In genomic region chr15:78914027-78914764, GRCh38 we compare ENCODE assay signal across 9 cellular contexts. TPM values are rescaled to one million over a fixed set of nuclear protein-coding genes. Genes with fewer than 3 reads are reported as not detected.
DNase-seq lines count a peak whose midpoint lies in the region; ATAC-seq, FAIRE-seq and TF ChIP-seq lines count a peak whose summit lies in the region.
"Had no signal": no experiment of that assay in that cellular context is flagged by ENCODE, and none has a peak within 500 bp of the region (broad histone marks: within the 10 kb centered on the region; RNA-seq: fewer than 3 reads in every experiment).

No MANE protein-coding gene starts in this region.

- H3K9me3 ChIP-seq in DOHH2 (ENCODE audit: control insufficient read depth, insufficient read depth, low read length) = no peaks in the 10 kb centered on the region
- H3K9me3 ChIP-seq in Peyer's patch = no peaks in the 10 kb centered on the region
- no peaks in the 10 kb centered on the region for H3K9me3 ChIP-seq in osteoblast (ENCODE audit: low read depth, low read length)
- no peaks in the 10 kb centered on the region for H3K9me3 ChIP-seq in naive thymus-derived CD4-positive, alpha-beta T cell (ENCODE audit: control insufficient read depth in 2 of 3, low read length in 3 of 3)
- H3K9me3 ChIP-seq: MG63 had no signal

- H2AFZ ChIP-seq in osteoblast (ENCODE audit: low read length) = no peak overlapping the region

- no peak overlapping the region for H3K4me3 Mint-ChIP-seq in activated T-helper 2 cell treated with anti-CD3 and anti-CD28 coated beads, Interferon-gamma antibody, Interleukin-2, Interleukin-4, amounts not matched to agents 10 μg/mL and 5 μg/mL and 100 μg/mL, durations not matched to agents 14 hours and 24 hours and 36 hours (ENCODE audit: low read depth)
- no peak overlapping the region for H3K4me3 Mint-ChIP-seq in naive thymus-derived CD4-positive, alpha-beta T cell

- H3K27me3 Mint-ChIP-seq in activated T-helper 2 cell treated with anti-CD3 and anti-CD28 coated beads, Interferon-gamma antibody, Interleukin-2, Interleukin-4, amounts not matched to agents 10 μg/mL and 5 μg/mL and 100 μg/mL, durations not matched to agents 14 hours and 24 hours and 36 hours (ENCODE audit: low read depth) = no peaks in the 10 kb centered on the region
- no peaks in the 10 kb centered on the region for H3K27me3 Mint-ChIP-seq in naive thymus-derived CD4-positive, alpha-beta T cell

- H3K27me3 ChIP-seq in DOHH2 (ENCODE audit: control insufficient read depth, low read length) (no peaks in the 10 kb centered on the region), Peyer's patch (no peaks in the 10 kb centered on the region), osteoblast (ENCODE audit: insufficient read depth, low read length) (no peaks in the 10 kb centered on the region)
- H3K27me3 ChIP-seq in naive thymus-derived CD4-positive, alpha-beta T cell (ENCODE audit: control insufficient read depth in 2 of 2, insufficient read depth in 2 of 2, low read length in 2 of 2) = no peaks in the 10 kb centered on the region
- H3K27me3 ChIP-seq: MG63 had no signal

- intact Hi-C loops in activated T-helper 2 cell treated with anti-CD3 and anti-CD28 coated beads, Interferon-gamma antibody, Interleukin-2, Interleukin-4, amounts not matched to agents 10 μg/mL and 5 μg/mL and 100 μg/mL, durations not matched to agents 14 hours and 24 hours and 36 hours (cut with micrococcal nuclease) = loop anchor here (5.0 kb wide), 1 partner anchor 93 kb away; no protein-coding TSS in a partner anchor
- intact Hi-C loops in naive thymus-derived CD4-positive, alpha-beta T cell (cut with micrococcal nuclease) = loop anchor here in 1 of 2 donors (5.0 kb wide), 1 partner anchor 108 kb away; no protein-coding TSS in a partner anchor

- TF ChIP-seq POLR2A in Peyer's patch (IDR thresholded peaks at IDR 0.05) = no peak

- H3K79me2 ChIP-seq in DOHH2 (ENCODE audit: control insufficient read depth, low read length) (no peaks in the 10 kb centered on the region), osteoblast (ENCODE audit: insufficient read depth, low read length) (peaks cover 34% of the 10 kb centered on the region)

- H3K36me3 ChIP-seq in DOHH2 (ENCODE audit: control insufficient read depth, low read length) = peaks cover 27% of the 10 kb centered on the region
- H3K36me3 ChIP-seq in Peyer's patch = peaks cover 0 to 29% (median 0%) of the 10 kb centered on the region in 3 donors
- H3K36me3 ChIP-seq in osteoblast (ENCODE audit: insufficient read depth, low read length) = peaks cover 75% of the 10 kb centered on the region
- H3K36me3 ChIP-seq in naive thymus-derived CD4-positive, alpha-beta T cell (ENCODE audit: control insufficient read depth in 2 of 3, insufficient read depth in 3 of 3, low read length in 3 of 3) = peaks cover 0 to 62% (median 3%) of the 10 kb centered on the region in 3 experiments

- H3K4me3 ChIP-seq in DOHH2 (ENCODE audit: low read length) = no peak overlapping the region
- no peak overlapping the region for H3K4me3 ChIP-seq in Peyer's patch
- no peak overlapping the region for H3K4me3 ChIP-seq in fibroblast of the aortic adventitia (ENCODE audit: low read depth, low read length)
- H3K4me3 ChIP-seq in osteoblast (ENCODE audit: insufficient read depth, low read length) = no peak overlapping the region
- no peak overlapping the region for H3K4me3 ChIP-seq in naive thymus-derived CD4-positive, alpha-beta T cell (ENCODE audit: low read length)
- H3K4me3 ChIP-seq: MG63 had no signal

- peaks cover 5% of the 10 kb centered on the region for H3F3A ChIP-seq in DOHH2 (ENCODE audit: control insufficient read depth, insufficient read depth)

- H3K4me2 ChIP-seq in DOHH2 (ENCODE audit: low read length) (no peak overlapping the region), osteoblast (ENCODE audit: insufficient read depth, low read length) (no peak overlapping the region)

- H3K27ac ChIP-seq in DOHH2 (ENCODE audit: low read depth, low read length) (no peak overlapping the region), Peyer's patch (peak overlapping the region in 1 of 4 donors; percentile 7), osteoblast (ENCODE audit: low read depth, low read length) (peak overlapping the region; percentile 35)
- H3K27ac ChIP-seq in naive thymus-derived CD4-positive, alpha-beta T cell (ENCODE audit: low read depth, low read length) = no peak overlapping the region

- ATAC-seq in naive thymus-derived CD4-positive, alpha-beta T cell = no peak

- DNase-seq in Peyer's patch (peak in 1 of 3 donors; percentile 58), fibroblast of the aortic adventitia (ENCODE audit: low read depth) (peak; percentile 71), osteoblast (ENCODE audit: insufficient read length, low spot score, missing footprints) (peak; percentile 76), GM19239 (ENCODE audit: insufficient read length, low spot score) (no peak), A172 (ENCODE audit: low spot score) (no peak)
- DNase-seq in activated T-helper 2 cell treated with anti-CD3 and anti-CD28 coated beads, Interferon-gamma antibody, Interleukin-2, Interleukin-4, amounts not matched to agents 10 μg/mL and 5 μg/mL and 100 μg/mL, durations not matched to agents 14 hours and 24 hours and 36 hours (ENCODE audit: low spot score) = no peak
- no peak for DNase-seq in naive thymus-derived CD4-positive, alpha-beta T cell
- DNase-seq: MG63 had no signal

- no peaks in the 10 kb centered on the region for H3K9me3 Mint-ChIP-seq in activated T-helper 2 cell treated with anti-CD3 and anti-CD28 coated beads, Interferon-gamma antibody, Interleukin-2, Interleukin-4, amounts not matched to agents 10 μg/mL and 5 μg/mL and 100 μg/mL, durations not matched to agents 14 hours and 24 hours and 36 hours
- peaks cover 0 to 2% (median 0%) of the 10 kb centered on the region in 11 donors for H3K9me3 Mint-ChIP-seq in naive thymus-derived CD4-positive, alpha-beta T cell

- TF ChIP-seq CTCF in DOHH2 (IDR thresholded peaks at IDR 0.05; ENCODE audit: low read depth, low read length, poor library complexity, severe bottlenecking) (peak; percentile 46), Peyer's patch (IDR thresholded peaks at IDR 0.05) (peak in 4 of 6 experiments; percentile 30 to 48 (median 46)), fibroblast of the aortic adventitia (IDR thresholded peaks at IDR 0.05; ENCODE audit: insufficient read depth, low read length) (peak; percentile 69), osteoblast (IDR thresholded peaks at IDR 0.05; ENCODE audit: extremely low read depth, low read depth, low read length) (peak; percentile 47)

- H3K4me1 ChIP-seq in DOHH2 (ENCODE audit: control insufficient read depth, low read length) = no peaks in the 10 kb centered on the region; the same call in 1 of the 2 replicates
- peaks cover 0 to 5% (median 0%) of the 10 kb centered on the region in 4 donors for H3K4me1 ChIP-seq in Peyer's patch
- peaks cover 16% of the 10 kb centered on the region for H3K4me1 ChIP-seq in osteoblast (ENCODE audit: insufficient read depth, low read length)
- H3K4me1 ChIP-seq in naive thymus-derived CD4-positive, alpha-beta T cell (ENCODE audit: control insufficient read depth in 2 of 2, insufficient read depth in 2 of 2, low read length in 2 of 2) = no peaks in the 10 kb centered on the region

- H4K20me1 ChIP-seq in DOHH2 (ENCODE audit: control insufficient read depth, insufficient read depth, low read depth, low read length) = peaks cover 5% of the 10 kb centered on the region
- peaks cover 47% of the 10 kb centered on the region for H4K20me1 ChIP-seq in osteoblast (ENCODE audit: insufficient read depth, low read length)

- FAIRE-seq in GM19239 (lab: Jason Lieb, UNC) = no peak

- CTCF ChIA-PET in naive thymus-derived CD4-positive, alpha-beta T cell (lab: Charles Lee) = no interaction called here

- no peak overlapping the region for H3K27ac Mint-ChIP-seq in activated T-helper 2 cell treated with anti-CD3 and anti-CD28 coated beads, Interferon-gamma antibody, Interleukin-2, Interleukin-4, amounts not matched to agents 10 μg/mL and 5 μg/mL and 100 μg/mL, durations not matched to agents 14 hours and 24 hours and 36 hours
- peak overlapping the region in 4 of 9 donors; percentile 3 to 78 (median 37) for H3K27ac Mint-ChIP-seq in naive thymus-derived CD4-positive, alpha-beta T cell

- H3K9me2 ChIP-seq in DOHH2 (replicated peaks; ENCODE audit: control insufficient read depth, low read length) = no peaks in the 10 kb centered on the region

- H3K4me1 Mint-ChIP-seq in activated T-helper 2 cell treated with anti-CD3 and anti-CD28 coated beads, Interferon-gamma antibody, Interleukin-2, Interleukin-4, amounts not matched to agents 10 μg/mL and 5 μg/mL and 100 μg/mL, durations not matched to agents 14 hours and 24 hours and 36 hours (ENCODE audit: low read depth) = peaks cover 24% of the 10 kb centered on the region
- peaks cover 5 to 42% (median 14%) of the 10 kb centered on the region in 7 donors for H3K4me1 Mint-ChIP-seq in naive thymus-derived CD4-positive, alpha-beta T cell

- POLR2A ChIA-PET in naive thymus-derived CD4-positive, alpha-beta T cell (lab: Charles Lee) = no interaction called here

- peaks cover 62% of the 10 kb centered on the region for H3K36me3 Mint-ChIP-seq in activated T-helper 2 cell treated with anti-CD3 and anti-CD28 coated beads, Interferon-gamma antibody, Interleukin-2, Interleukin-4, amounts not matched to agents 10 μg/mL and 5 μg/mL and 100 μg/mL, durations not matched to agents 14 hours and 24 hours and 36 hours (ENCODE audit: low read depth)
- H3K36me3 Mint-ChIP-seq in naive thymus-derived CD4-positive, alpha-beta T cell = peaks cover 4 to 21% (median 16%) of the 10 kb centered on the region in 5 donors

RNA-seq across cellular contexts. Expression of gene CTSH, which starts 30.6 kb away (rescaled TPM):
- 100 to 1,000 TPM in 3 of 4 donors, 10 to 100 TPM in 1; 99.9 to 198 (median 161) TPM for total RNA-seq in Peyer's patch
- 8.5 and 24.1 TPM in 2 replicates for total RNA-seq in fibroblast of the aortic adventitia (ENCODE audit: low replicate concordance)
- 4.7 and 8.8 TPM in 2 replicates for total RNA-seq in osteoblast
- 52.8 and 58.4 TPM in 2 replicates for total RNA-seq in A172 (2014; rRNA removed; shearing (Covaris generic))
- 47.1 and 53.8 TPM in 2 replicates for total RNA-seq in activated T-helper 2 cell treated with anti-CD3 and anti-CD28 coated beads, Interferon-gamma antibody, Interleukin-2, Interleukin-4, amounts not matched to agents 10 μg/mL and 5 μg/mL and 100 μg/mL, durations not matched to agents 14 hours and 24 hours and 36 hours
- total RNA-seq in naive thymus-derived CD4-positive, alpha-beta T cell = 10 to 100 TPM in 3 of 5 experiments, 1 to 10 TPM in 2; 8.4 to 98.4 (median 10.4) TPM
- polyA plus RNA-seq in naive thymus-derived CD4-positive, alpha-beta T cell = 10 to 100 TPM; 11.4 to 12.2 TPM

RNA-seq across cellular contexts. Expression of gene MORF4L1, which starts 41.5 kb away (rescaled TPM):
- total RNA-seq in Peyer's patch (100 to 1,000 TPM in 3 of 4 donors, 10 to 100 TPM in 1; 90.8 to 271 (median 139) TPM), fibroblast of the aortic adventitia (ENCODE audit: low replicate concordance) (431 and 447 TPM in 2 replicates), osteoblast (446 and 456 TPM in 2 replicates)
- 261 and 441 TPM in 2 replicates for total RNA-seq in A172 (2014; rRNA removed; shearing (Covaris generic))
- 293 and 302 TPM in 2 replicates for total RNA-seq in activated T-helper 2 cell treated with anti-CD3 and anti-CD28 coated beads, Interferon-gamma antibody, Interleukin-2, Interleukin-4, amounts not matched to agents 10 μg/mL and 5 μg/mL and 100 μg/mL, durations not matched to agents 14 hours and 24 hours and 36 hours
- total RNA-seq in naive thymus-derived CD4-positive, alpha-beta T cell = 100 to 1,000 TPM; 246 to 405 (median 264) TPM
- 100 to 1,000 TPM; 320 to 394 TPM for polyA plus RNA-seq in naive thymus-derived CD4-positive, alpha-beta T cell

Comparison
In these comparisons a context has a peak if more than half of its experiments do, and no peak if none do; other contexts are left out.
1. DNase-seq: peak in fibroblast of the aortic adventitia (single experiment) and osteoblast (single experiment); none in GM19239 (single experiment), A172 (single experiment), activated T-helper 2 cell treated with anti-CD3 and anti-CD28 coated beads, Interferon-gamma antibody, Interleukin-2, Interleukin-4, amounts not matched to agents 10 μg/mL and 5 μg/mL and 100 μg/mL, durations not matched to agents 14 hours and 24 hours and 36 hours (single experiment) and naive thymus-derived CD4-positive, alpha-beta T cell (0 of 9).
2. Peak in every context shown above with its lines, with median percentiles within 50 percentile points of each other: CTCF ChIP-seq.